Comparison of ENCODE assay signal across 2 cellular contexts in genomic region chr2:230899287-230899686, GRCh38.
TF ChIP-seq lines count a peak whose summit lies in the region.

No MANE protein-coding gene starts in this region.

TF ChIP-seq in SK-N-SH, 30 proteins besides CTCF, POLR2A, EP300 and RAD21 (continued from another document):
- TF ChIP-seq REST (IDR thresholded peaks at IDR 0.05; ENCODE audit: low read depth, low read length) (no peak), RFX5 (IDR thresholded peaks at IDR 0.05; ENCODE audit: low read length) (no peak), NRF1 (IDR thresholded peaks at IDR 0.05; ENCODE audit: low read depth, low read length) (no peak), USF2 (IDR thresholded peaks at IDR 0.05; ENCODE audit: borderline replicate concordance, low read depth, low read length) (no peak), CHD2 (IDR thresholded peaks at IDR 0.05; ENCODE audit: low read length, partially characterized antibody) (no peak), GABPA (IDR thresholded peaks at IDR 0.05; ENCODE audit: low read depth) (no peak), SMC3 (IDR thresholded peaks at IDR 0.05; ENCODE audit: low read depth, low read length) (no peak), TCF12 (IDR thresholded peaks at IDR 0.05) (no peak), ELF1 (IDR thresholded peaks at IDR 0.05) (no peak), MXI1 (IDR thresholded peaks at IDR 0.05; ENCODE audit: low read depth, low read length) (no peak), YY1 (IDR thresholded peaks at IDR 0.05; ENCODE audit: low read depth) (no peak), ZBTB33 (IDR thresholded peaks at IDR 0.05; ENCODE audit: borderline replicate concordance, low read depth) (no peak)
- TF ChIP-seq, protein P1, sequence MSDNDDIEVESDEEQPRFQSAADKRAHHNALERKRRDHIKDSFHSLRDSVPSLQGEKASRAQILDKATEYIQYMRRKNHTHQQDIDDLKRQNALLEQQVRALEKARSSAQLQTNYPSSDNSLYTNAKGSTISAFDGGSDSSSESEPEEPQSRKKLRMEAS (IDR thresholded peaks at IDR 0.05; ENCODE audit: low read depth) = no peak
- TF ChIP-seq, protein P2, sequence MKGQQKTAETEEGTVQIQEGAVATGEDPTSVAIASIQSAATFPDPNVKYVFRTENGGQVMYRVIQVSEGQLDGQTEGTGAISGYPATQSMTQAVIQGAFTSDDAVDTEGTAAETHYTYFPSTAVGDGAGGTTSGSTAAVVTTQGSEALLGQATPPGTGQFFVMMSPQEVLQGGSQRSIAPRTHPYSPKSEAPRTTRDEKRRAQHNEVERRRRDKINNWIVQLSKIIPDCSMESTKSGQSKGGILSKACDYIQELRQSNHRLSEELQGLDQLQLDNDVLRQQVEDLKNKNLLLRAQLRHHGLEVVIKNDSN (IDR thresholded peaks at IDR 0.05; ENCODE audit: borderline replicate concordance, low read depth) = no peak

TF ChIP-seq in SK-N-SH treated with all-trans-retinoic acid at 6 μM for 48 hours, 23 proteins besides CTCF, POLR2A, EP300 and RAD21 (continued from another document):
- no peak for TF ChIP-seq ZNF70 (CRISPR knock-in tag; IDR thresholded peaks at IDR 0.05)
- TF ChIP-seq, protein P3, sequence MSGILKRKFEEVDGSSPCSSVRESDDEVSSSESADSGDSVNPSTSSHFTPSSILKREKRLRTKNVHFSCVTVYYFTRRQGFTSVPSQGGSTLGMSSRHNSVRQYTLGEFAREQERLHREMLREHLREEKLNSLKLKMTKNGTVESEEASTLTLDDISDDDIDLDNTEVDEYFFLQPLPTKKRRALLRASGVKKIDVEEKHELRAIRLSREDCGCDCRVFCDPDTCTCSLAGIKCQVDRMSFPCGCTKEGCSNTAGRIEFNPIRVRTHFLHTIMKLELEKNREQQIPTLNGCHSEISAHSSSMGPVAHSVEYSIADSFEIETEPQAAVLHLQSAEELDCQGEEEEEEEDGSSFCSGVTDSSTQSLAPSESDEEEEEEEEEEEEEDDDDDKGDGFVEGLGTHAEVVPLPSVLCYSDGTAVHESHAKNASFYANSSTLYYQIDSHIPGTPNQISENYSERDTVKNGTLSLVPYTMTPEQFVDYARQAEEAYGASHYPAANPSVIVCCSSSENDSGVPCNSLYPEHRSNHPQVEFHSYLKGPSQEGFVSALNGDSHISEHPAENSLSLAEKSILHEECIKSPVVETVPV (CRISPR knock-in tag; IDR thresholded peaks at IDR 0.05) = no peak
- TF ChIP-seq RARB (CRISPR knock-in tag; IDR thresholded peaks at IDR 0.05) = no peak
- TF ChIP-seq TOX (CRISPR knock-in tag; IDR thresholded peaks at IDR 0.05; ENCODE audit: borderline replicate concordance) = no peak
- TF ChIP-seq BACH2 (CRISPR knock-in tag; IDR thresholded peaks at IDR 0.05; ENCODE audit: borderline replicate concordance) = no peak
- TF ChIP-seq, protein P4, sequence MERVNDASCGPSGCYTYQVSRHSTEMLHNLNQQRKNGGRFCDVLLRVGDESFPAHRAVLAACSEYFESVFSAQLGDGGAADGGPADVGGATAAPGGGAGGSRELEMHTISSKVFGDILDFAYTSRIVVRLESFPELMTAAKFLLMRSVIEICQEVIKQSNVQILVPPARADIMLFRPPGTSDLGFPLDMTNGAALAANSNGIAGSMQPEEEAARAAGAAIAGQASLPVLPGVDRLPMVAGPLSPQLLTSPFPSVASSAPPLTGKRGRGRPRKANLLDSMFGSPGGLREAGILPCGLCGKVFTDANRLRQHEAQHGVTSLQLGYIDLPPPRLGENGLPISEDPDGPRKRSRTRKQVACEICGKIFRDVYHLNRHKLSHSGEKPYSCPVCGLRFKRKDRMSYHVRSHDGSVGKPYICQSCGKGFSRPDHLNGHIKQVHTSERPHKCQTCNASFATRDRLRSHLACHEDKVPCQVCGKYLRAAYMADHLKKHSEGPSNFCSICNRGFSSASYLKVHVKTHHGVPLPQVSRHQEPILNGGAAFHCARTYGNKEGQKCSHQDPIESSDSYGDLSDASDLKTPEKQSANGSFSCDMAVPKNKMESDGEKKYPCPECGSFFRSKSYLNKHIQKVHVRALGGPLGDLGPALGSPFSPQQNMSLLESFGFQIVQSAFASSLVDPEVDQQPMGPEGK (CRISPR knock-in tag; IDR thresholded peaks at IDR 0.05; ENCODE audit: borderline replicate concordance) = no peak
- no peak for TF ChIP-seq ZNF8 (CRISPR knock-in tag; IDR thresholded peaks at IDR 0.05)
- TF ChIP-seq ISL1 (CRISPR knock-in tag; IDR thresholded peaks at IDR 0.05) = no peak
- TF ChIP-seq ESRRG (CRISPR knock-in tag; IDR thresholded peaks at IDR 0.05) = no peak
